In genomic region chr9:994005-994404, GRCh38 we compare ENCODE assay signal across 17 cellular contexts. TPM values are rescaled to one million over a fixed set of nuclear protein-coding genes. Genes with fewer than 3 reads are reported as not detected.
DNase-seq lines count a peak whose midpoint lies in the region; ATAC-seq and TF ChIP-seq lines count a peak whose summit lies in the region.
"Had no signal": no experiment of that assay in that cellular context is flagged by ENCODE, and none has a peak within 500 bp of the region (broad histone marks: within the 10 kb centered on the region; RNA-seq: fewer than 3 reads in every experiment).

No MANE protein-coding gene starts in this region.

- H3K9me3 Mint-ChIP-seq in activated CD8-positive, alpha-beta T cell treated with anti-CD3 and anti-CD28 coated beads for 36 hours, result no peaks in the 10 kb centered on the region
- peaks cover 15% of the 10 kb centered on the region for H3K9me3 Mint-ChIP-seq in endodermal cell
- no peaks in the 10 kb centered on the region for H3K9me3 Mint-ChIP-seq in CD8-positive, alpha-beta memory T cell
- H3K9me3 Mint-ChIP-seq: activated naive CD4-positive, alpha-beta T cell treated with anti-CD3 and anti-CD28 coated beads, Interleukin-2, amount 50 U/mL, for 72 hours had no signal

- WGBS in endodermal cell (ENCODE audit: insufficient coverage in 1 of 2, insufficient read length in 1 of 2), 2 experiments, result 80 to 88% methylated on average over 2 to 4 of the region's 4 CpGs

- CTCF ChIA-PET in activated CD8-positive, alpha-beta T cell treated with anti-CD3 and anti-CD28 coated beads for 36 hours (lab: Charles Lee), result interaction anchor here (1.0 to 1.3 kb wide), 2 partner anchors 15 to 16 kb away, joined by 3 to 4 read pairs; no protein-coding TSS in a partner anchor
- CTCF ChIA-PET in CD8-positive, alpha-beta memory T cell (lab: Charles Lee), result no interaction called here

- H3K36me3 ChIP-seq in endodermal cell (ENCODE audit: control insufficient read depth, insufficient read depth, low read length), result no peaks in the 10 kb centered on the region
- H3K36me3 ChIP-seq in CD8-positive, alpha-beta memory T cell (ENCODE audit: insufficient read depth, low read length), result no peaks in the 10 kb centered on the region
- H3K36me3 ChIP-seq: colonic mucosa, stomach had no signal

- TF ChIP-seq CTCF in activated CD8-positive, alpha-beta T cell treated with anti-CD3 and anti-CD28 coated beads for 36 hours (IDR thresholded peaks at IDR 0.05), result no peak
- no peak for TF ChIP-seq CTCF in endodermal cell (conservative IDR thresholded peaks at IDR 0.05)

- H3K27me3 Mint-ChIP-seq in activated CD8-positive, alpha-beta T cell treated with anti-CD3 and anti-CD28 coated beads for 36 hours, result peaks cover 19% of the 10 kb centered on the region
- H3K27me3 Mint-ChIP-seq in endodermal cell (ENCODE audit: insufficient read depth), result peaks cover 69% of the 10 kb centered on the region
- H3K27me3 Mint-ChIP-seq in CD8-positive, alpha-beta memory T cell, result peaks cover 3 to 30% of the 10 kb centered on the region in 2 donors

- H3K27me3 ChIP-seq in endodermal cell (ENCODE audit: control insufficient read depth, insufficient read depth, low read length, poor library complexity, severe bottlenecking), result peaks cover 28% of the 10 kb centered on the region
- H3K27me3 ChIP-seq in CD8-positive, alpha-beta memory T cell (ENCODE audit: insufficient read depth, low read length, poor library complexity, severe bottlenecking), result no peaks in the 10 kb centered on the region
- H3K27me3 ChIP-seq: colonic mucosa had no signal

- POLR2A ChIA-PET in activated CD8-positive, alpha-beta T cell treated with anti-CD3 and anti-CD28 coated beads for 36 hours (lab: Charles Lee), result no interaction called here
- POLR2A ChIA-PET in CD8-positive, alpha-beta memory T cell (lab: Charles Lee), result no interaction called here

- H3K27ac Mint-ChIP-seq in activated CD8-positive, alpha-beta T cell treated with anti-CD3 and anti-CD28 coated beads for 36 hours, result no peak overlapping the region
- no peak overlapping the region for H3K27ac Mint-ChIP-seq in endodermal cell
- H3K27ac Mint-ChIP-seq in CD8-positive, alpha-beta memory T cell, result no peak overlapping the region
- H3K27ac Mint-ChIP-seq: activated naive CD4-positive, alpha-beta T cell treated with anti-CD3 and anti-CD28 coated beads, Interleukin-2, amount 50 U/mL, for 72 hours; CD4-positive, CD25-positive, alpha-beta regulatory T cell; progenitor cell of endocrine pancreas; T-helper 17 cell had no signal

- intact Hi-C loops in activated CD8-positive, alpha-beta T cell treated with anti-CD3 and anti-CD28 coated beads for 36 hours (cut with micrococcal nuclease), result no loop called here

- no peak overlapping the region for H3K4me3 ChIP-seq in endodermal cell (ENCODE audit: low read length)
- no peak overlapping the region for H3K4me3 ChIP-seq in CD8-positive, alpha-beta memory T cell (ENCODE audit: low read length)
- H3K4me3 ChIP-seq: colonic mucosa, K562, stomach had no signal

- no peak overlapping the region for H3K9ac ChIP-seq in endodermal cell (ENCODE audit: extremely low read depth, low read length, poor library complexity, severe bottlenecking)

- no peaks in the 10 kb centered on the region for H3K36me3 Mint-ChIP-seq in activated CD8-positive, alpha-beta T cell treated with anti-CD3 and anti-CD28 coated beads for 36 hours (ENCODE audit: low read depth)
- no peaks in the 10 kb centered on the region for H3K36me3 Mint-ChIP-seq in endodermal cell (ENCODE audit: low read depth)
- H3K36me3 Mint-ChIP-seq in CD8-positive, alpha-beta memory T cell, result no peaks in the 10 kb centered on the region
- H3K36me3 Mint-ChIP-seq: activated naive CD4-positive, alpha-beta T cell treated with anti-CD3 and anti-CD28 coated beads, Interleukin-2, amount 50 U/mL, for 72 hours; CD4-positive, CD25-positive, alpha-beta regulatory T cell had no signal

- peaks cover 3% of the 10 kb centered on the region for H3K4me1 Mint-ChIP-seq in activated CD8-positive, alpha-beta T cell treated with anti-CD3 and anti-CD28 coated beads for 36 hours (ENCODE audit: low read depth)
- no peaks in the 10 kb centered on the region for H3K4me1 Mint-ChIP-seq in endodermal cell
- H3K4me1 Mint-ChIP-seq in CD8-positive, alpha-beta memory T cell, result peaks cover 0 to 4% (median 1%) of the 10 kb centered on the region in 3 donors
- H3K4me1 Mint-ChIP-seq: CD4-positive, CD25-positive, alpha-beta regulatory T cell had no signal

- H3K4me1 ChIP-seq in endodermal cell (ENCODE audit: control insufficient read depth, insufficient read depth, low read length), result no peaks in the 10 kb centered on the region
- H3K4me1 ChIP-seq in CD8-positive, alpha-beta memory T cell (ENCODE audit: insufficient read depth, low read length), result no peaks in the 10 kb centered on the region
- H3K4me1 ChIP-seq: colonic mucosa had no signal

- no peak overlapping the region for H3K4me3 Mint-ChIP-seq in activated CD8-positive, alpha-beta T cell treated with anti-CD3 and anti-CD28 coated beads for 36 hours
- no peak overlapping the region for H3K4me3 Mint-ChIP-seq in endodermal cell
- H3K4me3 Mint-ChIP-seq in CD8-positive, alpha-beta memory T cell, result no peak overlapping the region
- H3K4me3 Mint-ChIP-seq: CD4-positive, CD25-positive, alpha-beta regulatory T cell; T-helper 17 cell had no signal

- H3K27ac ChIP-seq in endodermal cell (ENCODE audit: low read depth, low read length), result no peak overlapping the region
- no peak overlapping the region for H3K27ac ChIP-seq in CD8-positive, alpha-beta memory T cell (ENCODE audit: low read depth, low read length)
- H3K27ac ChIP-seq: colonic mucosa, stomach had no signal

- ATAC-seq in GM18511 (IDR thresholded peaks at IDR 0.05; ENCODE audit: unreplicated experiment) (peak; percentile 54), GM21381 (IDR thresholded peaks at IDR 0.05; ENCODE audit: unreplicated experiment) (peak; percentile 61), HG03457 (IDR thresholded peaks at IDR 0.05; ENCODE audit: unreplicated experiment) (peak; percentile 70), HG02852 (IDR thresholded peaks at IDR 0.05; ENCODE audit: unreplicated experiment) (no peak)
- ATAC-seq in activated CD8-positive, alpha-beta T cell treated with anti-CD3 and anti-CD28 coated beads for 36 hours, result peak; percentile 30
- ATAC-seq: K562, T-helper 17 cell had no signal

- in situ Hi-C loops in ACHN (cut with HindIII; ENCODE audit: low pct_ligation_motif_present, low pct_unique_long_range_greater_than_20kb, low sequenced_read_pairs), result no loop called here

- peaks cover 12% of the 10 kb centered on the region for H3K9me3 ChIP-seq in endodermal cell (ENCODE audit: control insufficient read depth, low read length)
- no peaks in the 10 kb centered on the region for H3K9me3 ChIP-seq in CD8-positive, alpha-beta memory T cell (ENCODE audit: low read length)
- H3K9me3 ChIP-seq: colonic mucosa had no signal

- no peak for DNase-seq in activated CD8-positive, alpha-beta T cell treated with anti-CD3 and anti-CD28 coated beads for 36 hours
- DNase-seq in ACHN (no peak), endodermal cell (no peak)
- DNase-seq in CD8-positive, alpha-beta memory T cell, result no peak
- DNase-seq: activated CD8-positive, alpha-beta memory T cell treated with anti-CD3 and anti-CD28 coated beads for 24 hours; CD4-positive, CD25-positive, alpha-beta regulatory T cell; colonic mucosa; stomach; T-helper 17 cell had no signal

RNA-seq across cellular contexts. Expression of gene DMRT3, which starts 17.6 kb away (rescaled TPM):
- not detected for total RNA-seq in activated CD8-positive, alpha-beta T cell treated with anti-CD3 and anti-CD28 coated beads for 36 hours
- not detected for total RNA-seq in endodermal cell
- polyA plus RNA-seq in endodermal cell (2013, experiment 1 of 2), result 0.28 TPM
- 0.25 TPM for polyA plus RNA-seq in endodermal cell (2013, experiment 2 of 2)
- total RNA-seq in CD8-positive, alpha-beta memory T cell, result not detected
- not detected for polyA plus RNA-seq in CD8-positive, alpha-beta memory T cell
- total RNA-seq: activated naive CD4-positive, alpha-beta T cell treated with anti-CD3 and anti-CD28 coated beads, Interleukin-2, amount 50 U/mL, for 72 hours; CD4-positive, CD25-positive, alpha-beta regulatory T cell; colonic mucosa; K562; mucosa of gallbladder; stomach; T-helper 17 cell had no signal
- polyA plus RNA-seq: CD4-positive, CD25-positive, alpha-beta regulatory T cell; K562 had no signal

RNA-seq across cellular contexts. Expression of gene DMRT2, which starts 56.2 kb away (rescaled TPM):
- not detected for total RNA-seq in activated CD8-positive, alpha-beta T cell treated with anti-CD3 and anti-CD28 coated beads for 36 hours
- under 1 TPM in 1 of 2 donors, not detected in 1; 0.24 TPM for total RNA-seq in endodermal cell
- polyA plus RNA-seq in endodermal cell (2013, experiment 1 of 2), result 0.75 TPM
- 0.58 TPM for polyA plus RNA-seq in endodermal cell (2013, experiment 2 of 2)
- total RNA-seq in CD8-positive, alpha-beta memory T cell, result not detected
- 0.23 TPM for polyA plus RNA-seq in CD8-positive, alpha-beta memory T cell
- total RNA-seq: activated naive CD4-positive, alpha-beta T cell treated with anti-CD3 and anti-CD28 coated beads, Interleukin-2, amount 50 U/mL, for 72 hours; CD4-positive, CD25-positive, alpha-beta regulatory T cell; K562; mucosa of gallbladder; T-helper 17 cell had no signal
- polyA plus RNA-seq: CD4-positive, CD25-positive, alpha-beta regulatory T cell; K562 had no signal
